1 cellular context compared by ENCODE assay signal in genomic region chr21:32569261-32570230, GRCh38.
TF ChIP-seq lines count a peak whose summit lies in the region.

No MANE protein-coding gene starts in this region.

TF ChIP-seq in GM12878, 131 proteins besides CTCF, POLR2A, EP300 and RAD21 (continued from another document):
- TF ChIP-seq, protein P1, sequence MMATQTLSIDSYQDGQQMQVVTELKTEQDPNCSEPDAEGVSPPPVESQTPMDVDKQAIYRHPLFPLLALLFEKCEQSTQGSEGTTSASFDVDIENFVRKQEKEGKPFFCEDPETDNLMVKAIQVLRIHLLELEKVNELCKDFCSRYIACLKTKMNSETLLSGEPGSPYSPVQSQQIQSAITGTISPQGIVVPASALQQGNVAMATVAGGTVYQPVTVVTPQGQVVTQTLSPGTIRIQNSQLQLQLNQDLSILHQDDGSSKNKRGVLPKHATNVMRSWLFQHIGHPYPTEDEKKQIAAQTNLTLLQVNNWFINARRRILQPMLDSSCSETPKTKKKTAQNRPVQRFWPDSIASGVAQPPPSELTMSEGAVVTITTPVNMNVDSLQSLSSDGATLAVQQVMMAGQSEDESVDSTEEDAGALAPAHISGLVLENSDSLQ (IDR thresholded peaks at IDR 0.05): no peak
